In the genomic region with DNA sequence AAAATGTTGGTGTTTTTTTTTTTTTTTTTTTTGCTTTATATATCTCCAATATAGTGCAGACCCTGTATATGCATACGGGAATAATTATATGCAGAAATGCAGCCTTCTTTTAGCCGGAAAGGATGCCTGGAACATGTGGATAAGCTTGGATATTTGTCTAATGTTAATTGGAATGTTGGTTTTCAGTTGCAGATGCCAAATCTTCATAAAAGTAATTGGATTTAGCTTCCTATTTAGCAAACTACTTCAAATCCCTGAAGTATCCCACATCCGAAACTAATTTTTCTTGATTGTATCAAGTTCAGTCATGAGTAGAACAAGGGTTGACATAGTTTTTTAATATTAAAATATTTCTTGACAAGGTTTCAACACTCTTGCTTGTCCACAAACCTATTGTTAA, we compare ENCODE assay signal across 1 cellular context.
TF ChIP-seq lines count a peak whose summit lies in the region.

No MANE protein-coding gene starts in this region.

TF ChIP-seq in SK-N-SH, 30 proteins besides CTCF, POLR2A, EP300 and RAD21 (continued from another document):
- TF ChIP-seq TCF12 (IDR thresholded peaks at IDR 0.05) (no peak), RFX5 (IDR thresholded peaks at IDR 0.05; ENCODE audit: low read length) (no peak), GATA2 (CRISPR knock-in tag; IDR thresholded peaks at IDR 0.05) (no peak), TEAD4 (IDR thresholded peaks at IDR 0.05; ENCODE audit: borderline replicate concordance, insufficient read depth) (no peak)
TF ChIP-seq in SK-N-SH: peak in this region for 0.
